Comparison of ENCODE assay signal across 8 cellular contexts in genomic region chr15:90482124-90483011, GRCh38. TPM values are rescaled to one million over a fixed set of nuclear protein-coding genes. Genes with fewer than 3 reads are reported as not detected.
A peak's percentile ranks its signal among the peaks of the same experiment; 100 is the strongest.
DNase-seq lines count a peak whose midpoint lies in the region; ATAC-seq, FAIRE-seq and TF ChIP-seq lines count a peak whose summit lies in the region.

No MANE protein-coding gene starts in this region.

- no peaks in the 10 kb centered on the region for H4K20me1 ChIP-seq in DND-41 (ENCODE audit: insufficient read depth, low read length)
- no peaks in the 10 kb centered on the region for H4K20me1 ChIP-seq in Karpas-422 (ENCODE audit: insufficient read depth, low read depth, low read length)

- H3K9me3 ChIP-seq in DND-41 (ENCODE audit: insufficient read depth, low read length, severe bottlenecking) (no peaks in the 10 kb centered on the region), Karpas-422 (ENCODE audit: low read length) (no peaks in the 10 kb centered on the region), T-helper 17 cell (ENCODE audit: control insufficient read depth, low read length, poor library complexity, severe bottlenecking) (no peaks in the 10 kb centered on the region)

- H3K27ac ChIP-seq in DND-41 (ENCODE audit: low read length) = no peak overlapping the region
- no peak overlapping the region for H3K27ac ChIP-seq in Karpas-422 (ENCODE audit: low read length)

- H3K4me3 Mint-ChIP-seq in T-helper 17 cell = no peak overlapping the region

- H3K4me1 ChIP-seq in DND-41 (ENCODE audit: insufficient read depth, low read length) (no peaks in the 10 kb centered on the region), Karpas-422 (ENCODE audit: low read length) (no peaks in the 10 kb centered on the region)

- H2AFZ ChIP-seq in DND-41 (ENCODE audit: low read depth, low read length) (no peak overlapping the region), Karpas-422 (ENCODE audit: low read length) (no peak overlapping the region)

- TF ChIP-seq CTCF in DND-41 (IDR thresholded peaks at IDR 0.05; ENCODE audit: borderline replicate concordance, extremely low read depth, low read length, poor library complexity, severe bottlenecking) (peak; percentile 65), bronchial epithelial cell (IDR thresholded peaks at IDR 0.05; ENCODE audit: insufficient read depth, low read length, severe bottlenecking) (peak; percentile 58)

- H3K27me3 Mint-ChIP-seq in T-helper 17 cell = no peaks in the 10 kb centered on the region

- peaks cover 84% of the 10 kb centered on the region for H3K36me3 ChIP-seq in DND-41 (ENCODE audit: insufficient read depth, low read length)
- H3K36me3 ChIP-seq in Karpas-422 (ENCODE audit: insufficient read depth, low read length) = peaks cover 37% of the 10 kb centered on the region; the same call in 1 of the 2 replicates
- peaks cover 36% of the 10 kb centered on the region for H3K36me3 ChIP-seq in bronchial epithelial cell (ENCODE audit: control insufficient read depth, insufficient read depth, low read length)

- H3K4me3 ChIP-seq in DND-41 (ENCODE audit: low read depth in 1 of 2, low read length in 2 of 2) (no peak overlapping the region), Karpas-422 (ENCODE audit: low read length) (no peak overlapping the region), bronchial epithelial cell (ENCODE audit: low read depth, low read length) (no peak overlapping the region)

- H3K9ac ChIP-seq in DND-41 (ENCODE audit: low read depth, low read length) (no peak overlapping the region), Karpas-422 (ENCODE audit: low read length) (no peak overlapping the region)

- H3K4me2 ChIP-seq in DND-41 (ENCODE audit: insufficient read depth, low read length) (no peak overlapping the region), Karpas-422 (ENCODE audit: low read depth, low read length, poor library complexity, severe bottlenecking) (no peak overlapping the region)

- no peak for FAIRE-seq in bronchial epithelial cell (lab: Jason Lieb, UNC)

- no peaks in the 10 kb centered on the region for H3K9me2 ChIP-seq in Karpas-422 (replicated peaks; ENCODE audit: insufficient read depth, low read length)

- H3K27me3 ChIP-seq in DND-41 (ENCODE audit: insufficient read depth, low read length, poor library complexity) (no peaks in the 10 kb centered on the region), Karpas-422 (ENCODE audit: low read length) (no peaks in the 10 kb centered on the region), bronchial epithelial cell (ENCODE audit: control insufficient read depth, insufficient read depth, low read length) (no peaks in the 10 kb centered on the region)

- DNase-seq in DND-41 (peak; percentile 46), Karpas-422 (peak; percentile 69), T-helper 17 cell (peak in 1 of 3 donors; percentile 16), bronchial epithelial cell (ENCODE audit: low read depth) (no peak), iris pigment epithelial cell (ENCODE audit: low read depth) (peak; percentile 36)
- peak; percentile 21 for DNase-seq in stimulated activated CD4-positive, alpha-beta T cell treated with anti-CD3 and anti-CD28 coated beads, Interleukin-2, amount 100 ng/mL, for 4 hours (ENCODE audit: low read depth)

- peak overlapping the region; percentile 75 for H3K27ac Mint-ChIP-seq in T-helper 17 cell

- H3K4me1 Mint-ChIP-seq in T-helper 17 cell = peaks cover 27% of the 10 kb centered on the region

- H3K79me2 ChIP-seq in DND-41 (ENCODE audit: insufficient read depth, low read length) (no peaks in the 10 kb centered on the region), Karpas-422 (ENCODE audit: low read length) (no peaks in the 10 kb centered on the region)

- ATAC-seq in DND-41 (ENCODE audit: insufficient read depth, low read depth) = 0 out of 3 replicates have a peak, but pooled peaks have one; percentile 43
- peak; percentile 63 for ATAC-seq in T-helper 17 cell
- no peak for ATAC-seq in HG03280 (IDR thresholded peaks at IDR 0.05; ENCODE audit: unreplicated experiment)
- no peak for ATAC-seq in HG02588 (IDR thresholded peaks at IDR 0.05; ENCODE audit: unreplicated experiment)

- peaks cover 9% of the 10 kb centered on the region for H3K36me3 Mint-ChIP-seq in T-helper 17 cell (ENCODE audit: low read depth)

RNA-seq across cellular contexts. Expression of gene CRTC3, which starts 47.4 kb away (rescaled TPM):
- total RNA-seq in Karpas-422 (2014; rRNA removed; shearing (Covaris generic); ENCODE audit: low replicate concordance) = 27.7 and 39.7 TPM in 2 replicates
- 10 to 100 TPM; 76.0 to 84.4 TPM for total RNA-seq in T-helper 17 cell
- total RNA-seq in bronchial epithelial cell = 5.8 and 9.2 TPM in 2 replicates

Comparison
In these comparisons a context has a peak if more than half of its experiments do, and no peak if none do; other contexts are left out.
1. ATAC-seq: peak in DND-41 (single experiment) and T-helper 17 cell (single experiment); none in HG03280 (single experiment) and HG02588 (single experiment).